26 cellular contexts compared by ENCODE assay signal in genomic region chr11:117631336-117632090, GRCh38.
A peak's percentile ranks its signal among the peaks of the same experiment; 100 is the strongest.
DNase-seq lines count a peak whose midpoint lies in the region; ATAC-seq and TF ChIP-seq lines count a peak whose summit lies in the region.
"Had no signal": no experiment of that assay in that cellular context is flagged by ENCODE, and none has a peak within 500 bp of the region (broad histone marks: within the 10 kb centered on the region; RNA-seq: fewer than 3 reads in every experiment).

No MANE protein-coding gene starts in this region.

- no peaks in the 10 kb centered on the region for H3K36me3 Mint-ChIP-seq in chondrocyte (ENCODE audit: low read depth)
- H3K36me3 Mint-ChIP-seq: activated CD8-positive, alpha-beta memory T cell treated with anti-CD3 and anti-CD28 coated beads, Interleukin-2, amount 10 ng/mL, durations not matched to agents 7 days and 5 days; activated naive CD8-positive, alpha-beta T cell treated with anti-CD3 and anti-CD28 coated beads, Interleukin-2, amount 10 ng/mL, durations not matched to agents 7 days and 5 days; CD4-positive, alpha-beta memory T cell; immature natural killer cell; natural killer cell treated with Interleukin-12 subunit alpha and Interleukin-12 subunit beta and Interleukin-15 and Interleukin-18, amount 100 ng/mL, for 72 hours had no signal

- TF ChIP-seq CTCF in PC-3 (conservative IDR thresholded peaks at IDR 0.05; ENCODE audit: low read depth, low read length) (no peak), chondrocyte (IDR thresholded peaks at IDR 0.05) (peak; percentile 18), osteoblast (IDR thresholded peaks at IDR 0.05; ENCODE audit: extremely low read depth, low read depth, low read length) (no peak)

- H3K27me3 Mint-ChIP-seq in chondrocyte (ENCODE audit: low read depth), result peaks cover 43% of the 10 kb centered on the region
- H3K27me3 Mint-ChIP-seq: activated CD8-positive, alpha-beta memory T cell treated with anti-CD3 and anti-CD28 coated beads, Interleukin-2, amount 10 ng/mL, durations not matched to agents 7 days and 5 days had no signal

- no peaks in the 10 kb centered on the region for H4K20me1 ChIP-seq in PC-3 (ENCODE audit: low read length)
- H4K20me1 ChIP-seq in osteoblast (ENCODE audit: insufficient read depth, low read length), result no peaks in the 10 kb centered on the region

- H3K9ac ChIP-seq in PC-3 (ENCODE audit: low read length), result no peak overlapping the region

- H3K27ac ChIP-seq in PC-3 (ENCODE audit: low read length), result no peak overlapping the region
- H3K27ac ChIP-seq in osteoblast (ENCODE audit: low read depth, low read length), result no peak overlapping the region
- H3K27ac ChIP-seq: RWPE1, SJSA1 had no signal

- H3K4me1 ChIP-seq in PC-3 (ENCODE audit: insufficient read depth, low read length), result no peaks in the 10 kb centered on the region
- H3K4me1 ChIP-seq in osteoblast (ENCODE audit: insufficient read depth, low read length), result no peaks in the 10 kb centered on the region
- H3K4me1 ChIP-seq: HAP-1, SJSA1 had no signal

- intact Hi-C loops in PC-3 (cut with micrococcal nuclease), result no loop called here

- H3K79me2 ChIP-seq in PC-3 (ENCODE audit: low read length) (no peaks in the 10 kb centered on the region), osteoblast (ENCODE audit: insufficient read depth, low read length) (no peaks in the 10 kb centered on the region)

- no peak overlapping the region for H2AFZ ChIP-seq in PC-3 (ENCODE audit: low read length)
- no peak overlapping the region for H2AFZ ChIP-seq in osteoblast (ENCODE audit: low read length)

- H3K27me3 ChIP-seq in PC-3 (ENCODE audit: low read length), result peaks cover 99% of the 10 kb centered on the region
- peaks cover 2% of the 10 kb centered on the region for H3K27me3 ChIP-seq in osteoblast (ENCODE audit: insufficient read depth, low read length)
- H3K27me3 ChIP-seq: SJSA1 had no signal

- no peak overlapping the region for H3K4me3 ChIP-seq in PC-3 (ENCODE audit: low read length)
- H3K4me3 ChIP-seq in osteoblast (ENCODE audit: insufficient read depth, low read length), result no peak overlapping the region
- H3K4me3 ChIP-seq: HAP-1, SJSA1 had no signal

- peak; percentile 3 for DNase-seq in ELR (ENCODE audit: low read depth)
- no peak for DNase-seq in PC-3
- no peak for DNase-seq in chondrocyte (ENCODE audit: low spot score)
- DNase-seq in osteoblast (ENCODE audit: insufficient read length, low spot score, missing footprints), result peak; percentile 36
- no peak for DNase-seq in OCI-M2 (lab: John Stamatoyannopoulos, UW; ENCODE audit: unreplicated experiment)
- no peak for DNase-seq in Ammon's horn (ENCODE audit: low spot score)
- no peak for DNase-seq in NCI-H2029 (lab: John Stamatoyannopoulos, UW)
- DNase-seq in occipital lobe (lab: John Stamatoyannopoulos, UW), result no peak
- DNase-seq: activated CD4-positive, alpha-beta T cell treated with anti-CD3 and anti-CD28 coated beads, Interleukin-2, amount 50 U/mL, for 4 hours; activated CD8-positive, alpha-beta memory T cell treated with anti-CD3 and anti-CD28 coated beads, Interleukin-2, amount 10 ng/mL, durations not matched to agents 7 days and 5 days; activated gamma-delta T cell; activated naive CD8-positive, alpha-beta T cell treated with anti-CD3 and anti-CD28 coated beads, Interleukin-2, amount 10 ng/mL, durations not matched to agents 7 days and 5 days; activated T-cell treated with anti-CD3 and anti-CD28 coated beads, Interleukin-2, amount 50 U/mL, for 4 hours; AML-193; CD4-positive, alpha-beta memory T cell; central memory CD4-positive, alpha-beta T cell; immature natural killer cell; MV-4-11; NCI-H146; NCI-H446; NCI-H748 treated with DMSO at 0.1 percent for 48 hours; stimulated activated naive CD4-positive, alpha-beta T cell had no signal

- no peaks in the 10 kb centered on the region for H3K4me1 Mint-ChIP-seq in chondrocyte (ENCODE audit: low read depth)
- H3K4me1 Mint-ChIP-seq: activated CD8-positive, alpha-beta memory T cell treated with anti-CD3 and anti-CD28 coated beads, Interleukin-2, amount 10 ng/mL, durations not matched to agents 7 days and 5 days; activated naive CD8-positive, alpha-beta T cell treated with anti-CD3 and anti-CD28 coated beads, Interleukin-2, amount 10 ng/mL, durations not matched to agents 7 days and 5 days; CD4-positive, alpha-beta memory T cell; immature natural killer cell had no signal

- no peaks in the 10 kb centered on the region for H3K9me3 Mint-ChIP-seq in chondrocyte (ENCODE audit: low read depth)
- H3K9me3 Mint-ChIP-seq: activated naive CD8-positive, alpha-beta T cell treated with anti-CD3 and anti-CD28 coated beads, Interleukin-2, amount 10 ng/mL, durations not matched to agents 7 days and 5 days; activated T-cell treated with anti-CD3 and anti-CD28 coated beads, Interleukin-2, amount 50 U/mL, for 4 hours; CD4-positive, alpha-beta memory T cell; immature natural killer cell; natural killer cell treated with Interleukin-12 subunit alpha and Interleukin-12 subunit beta and Interleukin-15 and Interleukin-18, amount 100 ng/mL, for 72 hours had no signal

- ATAC-seq in PC-3, result 0 out of 2 replicates have a peak, but pooled peaks have one; percentile 31
- ATAC-seq: activated CD8-positive, alpha-beta memory T cell treated with anti-CD3 and anti-CD28 coated beads, Interleukin-2, amount 10 ng/mL, durations not matched to agents 7 days and 5 days; activated T-cell treated with anti-CD3 and anti-CD28 coated beads, Interleukin-2, amount 50 U/mL, for 4 hours; natural killer cell treated with Interleukin-12 subunit alpha and Interleukin-12 subunit beta and Interleukin-15 and Interleukin-18, amount 100 ng/mL, for 72 hours had no signal

- no TSS peak for BruUV-seq in PC-3 (replicated peaks; lab: Mats Ljungman, UMichigan)

- no peak overlapping the region for H3K4me2 ChIP-seq in PC-3 (ENCODE audit: low read length)
- no peak overlapping the region for H3K4me2 ChIP-seq in osteoblast (ENCODE audit: insufficient read depth, low read length)

- H3K9me3 ChIP-seq in PC-3 (ENCODE audit: low read length) (no peaks in the 10 kb centered on the region), osteoblast (ENCODE audit: low read depth, low read length) (no peaks in the 10 kb centered on the region)
- H3K9me3 ChIP-seq: HAP-1, SJSA1 had no signal

- H3K4me3 Mint-ChIP-seq in chondrocyte (ENCODE audit: unreplicated experiment), result no peak overlapping the region
- H3K4me3 Mint-ChIP-seq: activated CD8-positive, alpha-beta memory T cell treated with anti-CD3 and anti-CD28 coated beads, Interleukin-2, amount 10 ng/mL, durations not matched to agents 7 days and 5 days; activated naive CD8-positive, alpha-beta T cell treated with anti-CD3 and anti-CD28 coated beads, Interleukin-2, amount 10 ng/mL, durations not matched to agents 7 days and 5 days; activated T-cell treated with anti-CD3 and anti-CD28 coated beads, Interleukin-2, amount 50 U/mL, for 4 hours; CD4-positive, alpha-beta memory T cell; immature natural killer cell; natural killer cell treated with Interleukin-12 subunit alpha and Interleukin-12 subunit beta and Interleukin-15 and Interleukin-18, amount 100 ng/mL, for 72 hours had no signal

- CTCF ChIA-PET in PC-3 (lab: Charles Lee), result interaction anchor here (1.0 kb wide), 1 partner anchor 205 kb away, joined by 4 read pairs; no protein-coding TSS in a partner anchor

- no peaks in the 10 kb centered on the region for H3K36me3 ChIP-seq in PC-3 (ENCODE audit: low read depth, low read length)
- no peaks in the 10 kb centered on the region for H3K36me3 ChIP-seq in osteoblast (ENCODE audit: insufficient read depth, low read length)
- H3K36me3 ChIP-seq: HAP-1, SJSA1 had no signal

- no peak overlapping the region for H3K27ac Mint-ChIP-seq in chondrocyte (ENCODE audit: unreplicated experiment)
- H3K27ac Mint-ChIP-seq: activated CD8-positive, alpha-beta memory T cell treated with anti-CD3 and anti-CD28 coated beads, Interleukin-2, amount 10 ng/mL, durations not matched to agents 7 days and 5 days; activated naive CD8-positive, alpha-beta T cell treated with anti-CD3 and anti-CD28 coated beads, Interleukin-2, amount 10 ng/mL, durations not matched to agents 7 days and 5 days; CD4-positive, alpha-beta memory T cell; immature natural killer cell; natural killer cell treated with Interleukin-12 subunit alpha and Interleukin-12 subunit beta and Interleukin-15 and Interleukin-18, amount 100 ng/mL, for 72 hours had no signal

- no peaks in the 10 kb centered on the region for H3F3A ChIP-seq in PC-3 (ENCODE audit: low read length, unreplicated experiment)

- POLR2A ChIA-PET in PC-3 (lab: Charles Lee; ENCODE audit: unreplicated experiment), result no interaction called here

- no peaks in the 10 kb centered on the region for H3K9me2 ChIP-seq in PC-3 (replicated peaks; ENCODE audit: low read length)

Comparison
In these comparisons a context has a peak if more than half of its experiments do, and no peak if none do; other contexts are left out.
1. DNase-seq: peak in ELR (single experiment) and osteoblast (single experiment); none in PC-3 (single experiment), chondrocyte (single experiment), OCI-M2 (single experiment), Ammon's horn (single experiment), NCI-H2029 (single experiment) and occipital lobe (single experiment).